ENCODE assay signal across 7 cellular contexts in the genomic region with DNA sequence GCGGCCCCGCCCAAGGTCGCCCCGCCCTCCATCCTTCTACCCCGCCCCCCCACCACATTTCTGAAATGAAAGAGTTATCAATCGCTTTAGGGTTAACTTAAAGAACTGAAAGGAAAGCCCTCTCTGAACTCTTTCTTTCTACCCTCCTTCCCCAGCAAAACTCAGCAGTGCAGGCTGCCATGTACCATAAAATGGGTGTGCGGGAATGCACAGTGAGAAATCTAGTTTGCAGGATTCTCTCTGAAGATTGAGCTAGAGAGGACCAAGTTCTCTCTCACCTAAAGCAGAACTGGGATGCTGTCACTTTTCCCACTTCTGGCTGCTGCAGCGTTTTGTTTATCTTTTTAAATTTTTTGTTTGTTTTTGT.
DNase-seq lines count a peak whose midpoint lies in the region; ATAC-seq and TF ChIP-seq lines count a peak whose summit lies in the region.

No MANE protein-coding gene starts in this region.

- no peaks in the 10 kb centered on the region for H3K36me3 Mint-ChIP-seq in activated T-helper 17 cell treated with anti-CD3 and anti-CD28 coated beads, Interleukin-2, amount 50 U/mL, for 72 hours (ENCODE audit: low read depth)

- 2 to 5% (median 3%) methylated on average over 8 of the region's 8 CpGs for WGBS in stomach, 5 donors

- peaks cover 6% of the 10 kb centered on the region for H3K4me1 Mint-ChIP-seq in activated T-helper 17 cell treated with anti-CD3 and anti-CD28 coated beads, Interleukin-2, amount 50 U/mL, for 72 hours

- peaks cover 36% of the 10 kb centered on the region for H3K27me3 Mint-ChIP-seq in activated T-helper 17 cell treated with anti-CD3 and anti-CD28 coated beads, Interleukin-2, amount 50 U/mL, for 72 hours

- no peaks in the 10 kb centered on the region for H3K36me3 ChIP-seq in iPS-20b (ENCODE audit: insufficient read depth, low read depth, low read length)
- no peaks in the 10 kb centered on the region for H3K36me3 ChIP-seq in stomach

- H3K9ac ChIP-seq in iPS-20b (ENCODE audit: low read depth, low read length) = no peak overlapping the region

- H3K27me3 ChIP-seq in iPS-20b (ENCODE audit: insufficient read depth, low read length) (peaks cover 6% of the 10 kb centered on the region; the same call in 1 of the 2 replicates), stomach (peaks cover 0 to 24% (median 0%) of the 10 kb centered on the region in 3 donors)

- H3K9me3 ChIP-seq in iPS-20b (ENCODE audit: insufficient read depth, low read depth, low read length) (no peaks in the 10 kb centered on the region), stomach (no peaks in the 10 kb centered on the region)

- no peak for TF ChIP-seq CTCF in stomach (IDR thresholded peaks at IDR 0.05)

- H3K27ac ChIP-seq in iPS-20b (ENCODE audit: low read length) (no peak overlapping the region), stomach (peak overlapping the region in 2 of 5 donors; percentile 21 to 57)

- peak overlapping the region; percentile 83 for H3K4me3 Mint-ChIP-seq in activated T-helper 17 cell treated with anti-CD3 and anti-CD28 coated beads, Interleukin-2, amount 50 U/mL, for 72 hours

- no peak for DNase-seq in stomach
- DNase-seq in activated gamma-delta T cell (lab: John Stamatoyannopoulos, UW) = no peak

- no peak for TF ChIP-seq POLR2A in stomach (IDR thresholded peaks at IDR 0.05)

- intact Hi-C loops in stomach (cut with DNase I; ENCODE audit: low total_unique reads) = no loop called here

- TF ChIP-seq EP300 in stomach (IDR thresholded peaks at IDR 0.05) = no peak

- H3K4me1 ChIP-seq in iPS-20b (ENCODE audit: insufficient read depth, low read length) (no peaks in the 10 kb centered on the region), stomach (peaks cover 6 to 16% (median 13%) of the 10 kb centered on the region in 4 donors)

- ATAC-seq in HG02970 (IDR thresholded peaks at IDR 0.05; ENCODE audit: low FRiP score, unreplicated experiment) = peak; percentile 6
- ATAC-seq in activated T-helper 17 cell treated with anti-CD3 and anti-CD28 coated beads, Interleukin-2, amount 50 U/mL, for 72 hours (replicated peaks) = no peak
- no peak for ATAC-seq in HG02885 (IDR thresholded peaks at IDR 0.05; ENCODE audit: poor library complexity, unreplicated experiment)
- no peak for ATAC-seq in GM19455 (IDR thresholded peaks at IDR 0.05; ENCODE audit: unreplicated experiment)

- no peaks in the 10 kb centered on the region for H3K9me3 Mint-ChIP-seq in activated T-helper 17 cell treated with anti-CD3 and anti-CD28 coated beads, Interleukin-2, amount 50 U/mL, for 72 hours

- peak overlapping the region; percentile 81; the same call in 1 of the 2 replicates for H3K4me3 ChIP-seq in iPS-20b (ENCODE audit: low read length)
- peak overlapping the region; percentile 56 to 76 (median 59) for H3K4me3 ChIP-seq in stomach

- no peak overlapping the region for H3K27ac Mint-ChIP-seq in activated T-helper 17 cell treated with anti-CD3 and anti-CD28 coated beads, Interleukin-2, amount 50 U/mL, for 72 hours
